ENCODE assay signal across 22 cellular contexts in the genomic region with DNA sequence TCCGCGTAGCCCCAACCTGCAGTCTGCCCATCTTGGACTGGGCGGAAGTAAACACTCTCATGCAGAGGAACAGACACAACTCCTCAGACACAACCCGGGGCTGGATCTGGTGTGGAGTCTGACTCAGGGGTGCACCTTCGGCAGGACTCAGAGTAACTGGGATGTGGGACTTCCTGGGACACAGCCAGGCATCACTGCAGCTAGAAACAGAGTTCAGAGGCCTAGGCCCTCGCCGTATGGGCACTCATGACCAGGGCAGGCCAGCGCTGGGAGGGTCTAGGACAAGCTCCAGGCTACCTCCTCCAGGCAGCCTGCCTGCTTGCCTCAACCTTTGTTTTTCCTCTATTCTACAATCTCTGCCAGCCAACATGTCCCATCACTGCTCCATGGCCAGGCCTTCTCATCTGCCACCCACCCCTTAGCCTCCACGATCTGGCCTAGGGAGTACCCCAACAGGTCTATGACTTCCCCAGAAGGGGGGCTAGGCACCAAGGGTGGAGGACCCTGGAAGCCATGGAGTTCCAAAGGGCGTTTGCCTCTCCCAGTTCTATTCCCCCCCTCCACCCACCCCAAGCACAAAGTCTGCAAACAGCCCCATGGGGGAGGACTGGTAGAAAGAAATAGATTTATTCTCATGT.
DNase-seq lines count a peak whose midpoint lies in the region; ATAC-seq and TF ChIP-seq lines count a peak whose summit lies in the region.
"Had no signal": no experiment of that assay in that cellular context is flagged by ENCODE, and none has a peak within 500 bp of the region (broad histone marks: within the 10 kb centered on the region; RNA-seq: fewer than 3 reads in every experiment).

No MANE protein-coding gene starts in this region.

- WGBS in endodermal cell (ENCODE audit: insufficient coverage in 1 of 2, insufficient read length in 1 of 2), 2 experiments, result 93 to 94% methylated on average over 3 to 9 of the region's 10 CpGs
- 80 to 94% (median 90%) methylated on average over 8 to 10 of the region's 10 CpGs for WGBS in spleen, 5 donors

- peak; percentile 7 for DNase-seq in BE2C
- no peak for DNase-seq in GM23338 (ENCODE audit: low spot score)
- DNase-seq in endodermal cell, result peak; percentile 26
- peak; percentile 51 for DNase-seq in spleen
- no peak for DNase-seq in activated CD4-positive, alpha-beta T cell treated with anti-CD3 and anti-CD28 coated beads for 1 hour
- DNase-seq in stimulated activated CD8-positive, alpha-beta memory T cell treated with anti-CD3 and anti-CD28 coated beads, Interleukin-4, amount 100 ng/mL, for 48 hours, result no peak
- no peak for DNase-seq in activated T-cell treated with anti-CD3 and anti-CD28 coated beads, Interleukin-2, amount 50 U/mL, for 1 hour
- DNase-seq: ACHN, AML-193, Calu3, DMS79 treated with DMSO at 0.1 percent for 48 hours, HFFc6, Karpas-422, MG63, NCI-H1092 treated with DMSO at 0.1 percent for 48 hours, NCI-H2081 treated with DMSO at 0.1 percent for 48 hours, NCI-H510A treated with DMSO at 0.1 percent for 48 hours, NCI-H82, PC-3 had no signal

- no peak overlapping the region for H3K4me2 ChIP-seq in GM23338

- H3K27me3 Mint-ChIP-seq in GM23338 (ENCODE audit: insufficient read depth, low read depth, poor library complexity) (peaks cover 8% of the 10 kb centered on the region), endodermal cell (ENCODE audit: insufficient read depth) (no peaks in the 10 kb centered on the region)

- H3K4me3 Mint-ChIP-seq in GM23338 (no peak overlapping the region), endodermal cell (no peak overlapping the region)
- H3K4me3 Mint-ChIP-seq: CD4-positive, alpha-beta T cell; HFFc6 had no signal

- H3K27ac ChIP-seq in GM23338 (ENCODE audit: low read depth), result no peak overlapping the region
- H3K27ac ChIP-seq in endodermal cell (ENCODE audit: low read depth, low read length), result no peak overlapping the region
- H3K27ac ChIP-seq in spleen, result no peak overlapping the region
- H3K27ac ChIP-seq: RWPE1 had no signal

- no peaks in the 10 kb centered on the region; the same call in 2 of the 3 replicates for H3K36me3 Mint-ChIP-seq in GM23338 (ENCODE audit: low read depth)
- no peaks in the 10 kb centered on the region for H3K36me3 Mint-ChIP-seq in endodermal cell (ENCODE audit: low read depth)

- no peak overlapping the region for H3K4me3 ChIP-seq in BE2C (ENCODE audit: low read depth, low read length)
- H3K4me3 ChIP-seq in GM23338, result no peak overlapping the region
- no peak overlapping the region for H3K4me3 ChIP-seq in endodermal cell (ENCODE audit: low read length)
- H3K4me3 ChIP-seq in spleen, result no peak overlapping the region
- H3K4me3 ChIP-seq: GM12878, MG63 had no signal

- no peak overlapping the region for H3K9ac ChIP-seq in endodermal cell (ENCODE audit: extremely low read depth, low read length, poor library complexity, severe bottlenecking)

- intact Hi-C loops in spleen (cut with DNase I; ENCODE audit: low total_unique reads), result no loop called here

- H3K27ac Mint-ChIP-seq in GM23338, result 0 out of 2 replicates have a peak overlapping the region, but pooled peaks have one; percentile 40
- no peak overlapping the region for H3K27ac Mint-ChIP-seq in endodermal cell
- H3K27ac Mint-ChIP-seq: CD4-positive, alpha-beta T cell; HFFc6 had no signal

- no peaks in the 10 kb centered on the region for H3F3A ChIP-seq in GM23338 (replicated peaks; ENCODE audit: low read depth)

- H3K79me2 ChIP-seq in GM23338 (replicated peaks; ENCODE audit: insufficient read depth), result no peaks in the 10 kb centered on the region

- no peak for TF ChIP-seq CTCF in BE2C (IDR thresholded peaks at IDR 0.05; ENCODE audit: low read depth, low read length)
- no peak for TF ChIP-seq CTCF in GM23338 (conservative IDR thresholded peaks at IDR 0.05; ENCODE audit: low read depth in 2 of 2)
- no peak for TF ChIP-seq CTCF in endodermal cell (conservative IDR thresholded peaks at IDR 0.05)
- TF ChIP-seq CTCF in spleen (IDR thresholded peaks at IDR 0.05 in 8 of 11, conservative IDR thresholded peaks at IDR 0.05 in 3 of 11), result no peak

- H3K27me3 ChIP-seq in BE2C (no peaks in the 10 kb centered on the region), GM23338 (ENCODE audit: insufficient read depth) (no peaks in the 10 kb centered on the region), endodermal cell (ENCODE audit: control insufficient read depth, insufficient read depth, low read length, poor library complexity, severe bottlenecking) (peaks cover 12% of the 10 kb centered on the region), spleen (replicated peaks in 1 of 7) (peaks cover 0 to 16% (median 0%) of the 10 kb centered on the region in 7 donors)
- H3K27me3 ChIP-seq: MG63 had no signal

- H3K36me3 ChIP-seq in BE2C (peaks cover 44% of the 10 kb centered on the region), GM23338 (ENCODE audit: insufficient read depth) (no peaks in the 10 kb centered on the region), endodermal cell (ENCODE audit: control insufficient read depth, insufficient read depth, low read length) (no peaks in the 10 kb centered on the region), spleen (peaks cover 0 to 60% (median 27%) of the 10 kb centered on the region in 6 donors)
- H3K36me3 ChIP-seq: MG63 had no signal

- H3K9me2 ChIP-seq in GM23338 (ENCODE audit: insufficient read depth), result no peaks in the 10 kb centered on the region

- no peaks in the 10 kb centered on the region for H3K9me3 Mint-ChIP-seq in GM23338
- H3K9me3 Mint-ChIP-seq in endodermal cell, result no peaks in the 10 kb centered on the region
- H3K9me3 Mint-ChIP-seq: CD4-positive, alpha-beta T cell; HFFc6 had no signal

- no peak for ATAC-seq in GM23338
- ATAC-seq: GM12878, PC-3 had no signal

- no peaks in the 10 kb centered on the region for H3K9me3 ChIP-seq in BE2C
- H3K9me3 ChIP-seq in endodermal cell (ENCODE audit: control insufficient read depth, low read length), result no peaks in the 10 kb centered on the region
- no peaks in the 10 kb centered on the region for H3K9me3 ChIP-seq in spleen
- H3K9me3 ChIP-seq: MG63 had no signal

- no peak overlapping the region for H2AFZ ChIP-seq in GM23338

- TF ChIP-seq POLR2A in spleen (IDR thresholded peaks at IDR 0.05), result no peak

- H4K20me1 ChIP-seq in GM23338 (replicated peaks; ENCODE audit: insufficient read depth), result no peaks in the 10 kb centered on the region

- H3K4me1 Mint-ChIP-seq in GM23338, result peaks cover 12% of the 10 kb centered on the region
- peaks cover 33% of the 10 kb centered on the region for H3K4me1 Mint-ChIP-seq in endodermal cell

- H3K4me1 ChIP-seq in BE2C (peaks cover 12% of the 10 kb centered on the region), GM23338 (ENCODE audit: insufficient read depth) (0 out of 2 replicates have a peak, but pooled peaks cover 6% of the 10 kb centered on the region), endodermal cell (ENCODE audit: control insufficient read depth, insufficient read depth, low read length) (no peaks in the 10 kb centered on the region), spleen (peaks cover 0 to 21% (median 3%) of the 10 kb centered on the region in 6 donors)

TF ChIP-seq in GM23338, 12 proteins besides CTCF, POLR2A, EP300 and RAD21 (continues in another document):
- no peak for TF ChIP-seq STAT1 (IDR thresholded peaks at IDR 0.05; ENCODE audit: unreplicated experiment)
- no peak for TF ChIP-seq EZH2phosphoT487 (IDR thresholded peaks at IDR 0.05; ENCODE audit: unreplicated experiment)
- TF ChIP-seq, protein P1, sequence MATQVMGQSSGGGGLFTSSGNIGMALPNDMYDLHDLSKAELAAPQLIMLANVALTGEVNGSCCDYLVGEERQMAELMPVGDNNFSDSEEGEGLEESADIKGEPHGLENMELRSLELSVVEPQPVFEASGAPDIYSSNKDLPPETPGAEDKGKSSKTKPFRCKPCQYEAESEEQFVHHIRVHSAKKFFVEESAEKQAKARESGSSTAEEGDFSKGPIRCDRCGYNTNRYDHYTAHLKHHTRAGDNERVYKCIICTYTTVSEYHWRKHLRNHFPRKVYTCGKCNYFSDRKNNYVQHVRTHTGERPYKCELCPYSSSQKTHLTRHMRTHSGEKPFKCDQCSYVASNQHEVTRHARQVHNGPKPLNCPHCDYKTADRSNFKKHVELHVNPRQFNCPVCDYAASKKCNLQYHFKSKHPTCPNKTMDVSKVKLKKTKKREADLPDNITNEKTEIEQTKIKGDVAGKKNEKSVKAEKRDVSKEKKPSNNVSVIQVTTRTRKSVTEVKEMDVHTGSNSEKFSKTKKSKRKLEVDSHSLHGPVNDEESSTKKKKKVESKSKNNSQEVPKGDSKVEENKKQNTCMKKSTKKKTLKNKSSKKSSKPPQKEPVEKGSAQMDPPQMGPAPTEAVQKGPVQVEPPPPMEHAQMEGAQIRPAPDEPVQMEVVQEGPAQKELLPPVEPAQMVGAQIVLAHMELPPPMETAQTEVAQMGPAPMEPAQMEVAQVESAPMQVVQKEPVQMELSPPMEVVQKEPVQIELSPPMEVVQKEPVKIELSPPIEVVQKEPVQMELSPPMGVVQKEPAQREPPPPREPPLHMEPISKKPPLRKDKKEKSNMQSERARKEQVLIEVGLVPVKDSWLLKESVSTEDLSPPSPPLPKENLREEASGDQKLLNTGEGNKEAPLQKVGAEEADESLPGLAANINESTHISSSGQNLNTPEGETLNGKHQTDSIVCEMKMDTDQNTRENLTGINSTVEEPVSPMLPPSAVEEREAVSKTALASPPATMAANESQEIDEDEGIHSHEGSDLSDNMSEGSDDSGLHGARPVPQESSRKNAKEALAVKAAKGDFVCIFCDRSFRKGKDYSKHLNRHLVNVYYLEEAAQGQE (IDR thresholded peaks at IDR 0.05; ENCODE audit: unreplicated experiment), result no peak
- no peak for TF ChIP-seq NANOG (IDR thresholded peaks at IDR 0.05; ENCODE audit: borderline replicate concordance)
- no peak for TF ChIP-seq CREB1 (CRISPR knock-in tag; IDR thresholded peaks at IDR 0.05; ENCODE audit: low read depth)
- no peak for TF ChIP-seq ETS1 (IDR thresholded peaks at IDR 0.05)
- TF ChIP-seq JUNB (IDR thresholded peaks at IDR 0.05; ENCODE audit: unreplicated experiment), result no peak
- no peak for TF ChIP-seq POLR2AphosphoS5 (IDR thresholded peaks at IDR 0.05; ENCODE audit: low read depth)

Comparison
In these comparisons a context has a peak if more than half of its experiments do, and no peak if none do; other contexts are left out.
1. DNase-seq: peak in BE2C (single experiment), endodermal cell (single experiment) and spleen (single experiment); none in GM23338 (single experiment), activated CD4-positive, alpha-beta T cell treated with anti-CD3 and anti-CD28 coated beads for 1 hour (single experiment), stimulated activated CD8-positive, alpha-beta memory T cell treated with anti-CD3 and anti-CD28 coated beads, Interleukin-4, amount 100 ng/mL, for 48 hours (single experiment) and activated T-cell treated with anti-CD3 and anti-CD28 coated beads, Interleukin-2, amount 50 U/mL, for 1 hour (single experiment).